ENCODE assay signal across 21 cellular contexts in genomic region chr2:182852787-182853186, GRCh38.
"Had no signal": no experiment of that assay in that cellular context is flagged by ENCODE, and none has a peak within 500 bp of the region (broad histone marks: within the 10 kb centered on the region; RNA-seq: fewer than 3 reads in every experiment).

No MANE protein-coding gene starts in this region.

- H3K36me3 ChIP-seq: right lobe of liver, upper lobe of right lung had no signal

- DNase-seq: activated CD4-positive, alpha-beta memory T cell treated with anti-CD3 and anti-CD28 coated beads, Interleukin-2, amount 10 ng/mL, durations not matched to agents 7 days and 5 days; activated CD4-positive, alpha-beta T cell treated with anti-CD3 and anti-CD28 coated beads, Interleukin-2, amount 10 ng/mL, durations not matched to agents 24 days and 14 days; activated gamma-delta T cell treated with Interleukin-2 at 50 U/mL for 16 hours; anterior cingulate cortex; central memory CD4-positive, alpha-beta T cell; erythroblast; foreskin fibroblast; left colon; midbrain; small intestine; stimulated activated CD4-positive, alpha-beta T cell treated with anti-CD3 and anti-CD28 coated beads, Interleukin-2, amount 100 ng/mL, for 48 hours; stimulated activated CD8-positive, alpha-beta memory T cell treated with anti-CD3 and anti-CD28 coated beads, Interleukin-4, amount 100 ng/mL, for 48 hours; stimulated activated naive B cell treated with anti-CD40 and anti-IgM and Interleukin-4, amounts not matched to agents 10 μg/mL and 1 μg/mL and 100 μg/mL, for 72 hours; T-cell; testis; upper lobe of right lung had no signal

- H3K4me1 Mint-ChIP-seq: activated CD4-positive, alpha-beta memory T cell treated with anti-CD3 and anti-CD28 coated beads, Interleukin-2, amount 10 ng/mL, durations not matched to agents 7 days and 5 days; activated CD4-positive, alpha-beta T cell treated with anti-CD3 and anti-CD28 coated beads, Interleukin-2, amount 10 ng/mL, durations not matched to agents 24 days and 14 days; activated naive CD4-positive, alpha-beta T cell treated with anti-CD3 and anti-CD28 coated beads, Interleukin-2, amount 50 U/mL, for 24 hours; stimulated activated naive B cell treated with anti-CD40 and anti-IgM and Interleukin-4, amounts not matched to agents 10 μg/mL and 1 μg/mL and 100 μg/mL, for 72 hours; T-cell had no signal

- H3K4me3 Mint-ChIP-seq: activated CD4-positive, alpha-beta memory T cell treated with anti-CD3 and anti-CD28 coated beads, Interleukin-2, amount 10 ng/mL, durations not matched to agents 7 days and 5 days; activated CD4-positive, alpha-beta T cell treated with anti-CD3 and anti-CD28 coated beads, Interleukin-2, amount 10 ng/mL, durations not matched to agents 24 days and 14 days; activated naive CD4-positive, alpha-beta T cell treated with anti-CD3 and anti-CD28 coated beads, Interleukin-2, amount 50 U/mL, for 24 hours; activated T-helper 1 cell treated with anti-CD3 and anti-CD28 coated beads, Interleukin-12 subunit alpha, Interleukin-12 subunit beta, Interleukin-2, Interleukin-4 antibody, amounts not matched to agents 30 ng/mL and 10 ng/mL and 1 ng/mL, durations not matched to agents 14 hours and 24 hours and 36 hours; stimulated activated naive B cell treated with anti-CD40 and anti-IgM and Interleukin-4, amounts not matched to agents 10 μg/mL and 1 μg/mL and 100 μg/mL, for 72 hours; T-cell; T-helper 2 cell treated with Interferon-gamma antibody and Interleukin-4, amounts not matched to agents 5 μg/mL and 100 μg/mL, for 36 hours had no signal

- H3K4me3 ChIP-seq: right lobe of liver, testis, upper lobe of right lung had no signal

- H3K27ac Mint-ChIP-seq: activated CD4-positive, alpha-beta memory T cell treated with anti-CD3 and anti-CD28 coated beads, Interleukin-2, amount 10 ng/mL, durations not matched to agents 7 days and 5 days; activated CD4-positive, alpha-beta T cell treated with anti-CD3 and anti-CD28 coated beads, Interleukin-2, amount 10 ng/mL, durations not matched to agents 24 days and 14 days; activated naive CD4-positive, alpha-beta T cell treated with anti-CD3 and anti-CD28 coated beads, Interleukin-2, amount 50 U/mL, for 24 hours; activated T-helper 1 cell treated with anti-CD3 and anti-CD28 coated beads, Interleukin-12 subunit alpha, Interleukin-12 subunit beta, Interleukin-2, Interleukin-4 antibody, amounts not matched to agents 30 ng/mL and 10 ng/mL and 1 ng/mL, durations not matched to agents 14 hours and 24 hours and 36 hours; stimulated activated naive B cell treated with anti-CD40 and anti-IgM and Interleukin-4, amounts not matched to agents 10 μg/mL and 1 μg/mL and 100 μg/mL, for 72 hours; T-cell; T-helper 2 cell treated with Interferon-gamma antibody and Interleukin-4, amounts not matched to agents 5 μg/mL and 100 μg/mL, for 36 hours had no signal

- H3K9me3 ChIP-seq: testis, upper lobe of right lung had no signal

- H3K27ac ChIP-seq: right lobe of liver, testis, upper lobe of right lung, VCaP had no signal

- H3K9me3 Mint-ChIP-seq: activated CD4-positive, alpha-beta memory T cell treated with anti-CD3 and anti-CD28 coated beads, Interleukin-2, amount 10 ng/mL, durations not matched to agents 7 days and 5 days; activated CD4-positive, alpha-beta T cell treated with anti-CD3 and anti-CD28 coated beads, Interleukin-2, amount 10 ng/mL, durations not matched to agents 24 days and 14 days; activated T-helper 1 cell treated with anti-CD3 and anti-CD28 coated beads, Interleukin-12 subunit alpha, Interleukin-12 subunit beta, Interleukin-2, Interleukin-4 antibody, amounts not matched to agents 30 ng/mL and 10 ng/mL and 1 ng/mL, durations not matched to agents 14 hours and 24 hours and 36 hours; stimulated activated naive B cell treated with anti-CD40 and anti-IgM and Interleukin-4, amounts not matched to agents 10 μg/mL and 1 μg/mL and 100 μg/mL, for 72 hours; T-helper 2 cell treated with Interferon-gamma antibody and Interleukin-4, amounts not matched to agents 5 μg/mL and 100 μg/mL, for 36 hours had no signal

- H3K36me3 Mint-ChIP-seq: activated naive CD4-positive, alpha-beta T cell treated with anti-CD3 and anti-CD28 coated beads, Interleukin-2, amount 50 U/mL, for 24 hours; stimulated activated naive B cell treated with anti-CD40 and anti-IgM and Interleukin-4, amounts not matched to agents 10 μg/mL and 1 μg/mL and 100 μg/mL, for 72 hours; T-cell had no signal
